Comparison of ENCODE assay signal across 8 cellular contexts in genomic region chr2:64637000-64637628, GRCh38. TPM values are rescaled to one million over a fixed set of nuclear protein-coding genes. Genes with fewer than 3 reads are reported as not detected.
DNase-seq lines count a peak whose midpoint lies in the region; ATAC-seq and TF ChIP-seq lines count a peak whose summit lies in the region.

No MANE protein-coding gene starts in this region.

- intact Hi-C loops in PC-9 (cut with micrococcal nuclease; ENCODE audit: unreplicated experiment) = no loop called here

- ATAC-seq in GM18909 (IDR thresholded peaks at IDR 0.05; ENCODE audit: poor library complexity, unreplicated experiment) (peak; percentile 53), HG02759 (IDR thresholded peaks at IDR 0.05; ENCODE audit: unreplicated experiment) (peak; percentile 53)

- TF ChIP-seq CTCF in PC-9 (conservative IDR thresholded peaks at IDR 0.05) (no peak), neutrophil (IDR thresholded peaks at IDR 0.05) (no peak)

- no TSS peak for BruUV-seq in PC-9 (replicated peaks; lab: Mats Ljungman, UMichigan)

- DNase-seq in PC-9 = no peak
- DNase-seq in NCI-H1105 treated with DMSO at 0.1 percent for 48 hours (lab: John Stamatoyannopoulos, UW) = no peak
- DNase-seq in 8988T = no peak
- no peak for DNase-seq in COLO829 (ENCODE audit: low spot score)
- no peak for DNase-seq in NCI-H2227 (lab: John Stamatoyannopoulos, UW; ENCODE audit: unreplicated experiment)

- peaks cover 11% of the 10 kb centered on the region for H3F3A ChIP-seq in PC-9 (ENCODE audit: insufficient read depth, low read depth)

- no peaks in the 10 kb centered on the region for H3K9me2 ChIP-seq in PC-9 (ENCODE audit: insufficient read depth)

- H4K20me1 ChIP-seq in PC-9 (ENCODE audit: insufficient read depth) = peaks cover 14% of the 10 kb centered on the region; the same call in 1 of the 2 replicates

- H3K4me1 ChIP-seq in PC-9 (replicated peaks; ENCODE audit: insufficient read depth) = peaks cover 24% of the 10 kb centered on the region
- peaks cover 89 to 91% of the 10 kb centered on the region in 2 experiments for H3K4me1 ChIP-seq in neutrophil (ENCODE audit: control insufficient read depth in 1 of 2, insufficient read depth in 1 of 2, low read depth in 1 of 2, low read length in 1 of 2)

- no peaks in the 10 kb centered on the region for H3K27me3 ChIP-seq in PC-9 (ENCODE audit: insufficient read depth, low read depth)
- no peaks in the 10 kb centered on the region for H3K27me3 ChIP-seq in neutrophil

- POLR2A ChIA-PET in PC-9 (lab: Charles Lee; ENCODE audit: unreplicated experiment) = interaction anchor here (0.6 kb wide), 1 partner anchor 19 kb away, joined by 3 read pairs; no protein-coding TSS in a partner anchor

- H3K36me3 ChIP-seq in PC-9 (ENCODE audit: low read depth) = peaks cover 18% of the 10 kb centered on the region; the same call in 1 of the 2 replicates
- H3K36me3 ChIP-seq in neutrophil = peaks cover 21% of the 10 kb centered on the region

- H3K27ac ChIP-seq in PC-9 = 0 out of 2 replicates have a peak overlapping the region, but pooled peaks have one; percentile 20
- peak overlapping the region; percentile 90 for H3K27ac ChIP-seq in neutrophil

- CTCF ChIA-PET in PC-9 (lab: Charles Lee) = interaction anchor here (0.5 kb wide), 1 partner anchor 227 kb away, joined by 5 read pairs; no protein-coding TSS in a partner anchor

- no peaks in the 10 kb centered on the region for H3K9me3 ChIP-seq in PC-9 (ENCODE audit: insufficient read depth, low read depth)
- no peaks in the 10 kb centered on the region for H3K9me3 ChIP-seq in neutrophil

- H2AFZ ChIP-seq in PC-9 = no peak overlapping the region

- H3K4me3 ChIP-seq in PC-9 (no peak overlapping the region), neutrophil (ENCODE audit: low read depth in 1 of 2, low read length in 1 of 2) (peak overlapping the region; percentile 24 to 29)

- H3K79me2 ChIP-seq in PC-9 (ENCODE audit: low read depth) = peaks cover 87% of the 10 kb centered on the region

- no peak overlapping the region for H3K4me2 ChIP-seq in PC-9

RNA-seq across cellular contexts. Expression of gene SERTAD2, which starts 16.6 kb away (rescaled TPM):
- 27.3 and 31.4 TPM in 2 replicates for total RNA-seq in PC-9 (2021)
